In genomic region chr2:219737270-219737691, GRCh38 we compare ENCODE assay signal across 9 cellular contexts.
DNase-seq lines count a peak whose midpoint lies in the region; ATAC-seq, FAIRE-seq and TF ChIP-seq lines count a peak whose summit lies in the region.
"Had no signal": no experiment of that assay in that cellular context is flagged by ENCODE, and none has a peak within 500 bp of the region (broad histone marks: within the 10 kb centered on the region; RNA-seq: fewer than 3 reads in every experiment).

No MANE protein-coding gene starts in this region.

- H3K9me3 ChIP-seq in RWPE2 (ENCODE audit: severe bottlenecking) (no peaks in the 10 kb centered on the region), ascending aorta (no peaks in the 10 kb centered on the region)

- no peaks in the 10 kb centered on the region for H3K36me3 ChIP-seq in RWPE2 (ENCODE audit: low read depth)
- no peaks in the 10 kb centered on the region for H3K36me3 ChIP-seq in ascending aorta

- peak; percentile 13 for FAIRE-seq in urothelium cell line (lab: Jason Lieb, UNC)

- ATAC-seq in RWPE2 (ENCODE audit: low read depth) (peak; percentile 68), Right ventricle myocardium superior (ENCODE audit: poor library complexity) (peak; percentile 87)
- ATAC-seq: effector memory CD8-positive, alpha-beta T cell had no signal

- H3K4me1 ChIP-seq in RWPE2 (ENCODE audit: insufficient read depth, poor library complexity, severe bottlenecking) (peaks cover 10% of the 10 kb centered on the region), ascending aorta (no peaks in the 10 kb centered on the region)

- no peak overlapping the region for H3K4me3 ChIP-seq in RWPE2 (ENCODE audit: severe bottlenecking)
- no peak overlapping the region for H3K4me3 ChIP-seq in ascending aorta

- DNase-seq in NCI-H524 (lab: John Stamatoyannopoulos, UW) (peak; percentile 58 to 77), NCI-H524 treated with DMSO at 0.1 percent for 48 hours (lab: John Stamatoyannopoulos, UW) (no peak), RWPE2 (ENCODE audit: low spot score) (no peak), Right ventricle myocardium superior (no peak), urothelium cell line (ENCODE audit: low spot score) (no peak), NCI-H774 (lab: John Stamatoyannopoulos, UW) (no peak), ascending aorta (ENCODE audit: low spot score in 2 of 2) (no peak)
- no peak for DNase-seq in effector CD8-positive, alpha-beta T cell (lab: John Stamatoyannopoulos, UW)
- DNase-seq: effector memory CD8-positive, alpha-beta T cell had no signal

- H3K27me3 ChIP-seq in RWPE2 (ENCODE audit: insufficient read depth, poor library complexity, severe bottlenecking) = no peaks in the 10 kb centered on the region
- no peaks in the 10 kb centered on the region for H3K27me3 ChIP-seq in ascending aorta

- intact Hi-C loops in Right ventricle myocardium superior (cut with DNase I) = loop anchor here (5.0 kb wide), 2 partner anchors 100 to 1835 kb away; partner anchors contain the start of gene EPHA4
- intact Hi-C loops in ascending aorta (cut with DNase I) = loop anchor here (10.0 kb wide), 2 partner anchors 948 to 1838 kb away; partner anchors contain the start of gene EPHA4

- TF ChIP-seq CTCF in RWPE2 (IDR thresholded peaks at IDR 0.05; ENCODE audit: poor library complexity, severe bottlenecking) (peak; percentile 36), ascending aorta (IDR thresholded peaks at IDR 0.05) (peak in 1 of 3 experiments; percentile 27)

- H3K27ac ChIP-seq in RWPE2 (ENCODE audit: poor library complexity, severe bottlenecking) = no peak overlapping the region
- no peak overlapping the region for H3K27ac ChIP-seq in ascending aorta

Comparison
In these comparisons a context has a peak if more than half of its experiments do, and no peak if none do; other contexts are left out.
1. DNase-seq: peak in NCI-H524 (2 of 2); none in NCI-H524 treated with DMSO at 0.1 percent for 48 hours (single experiment), RWPE2 (single experiment), Right ventricle myocardium superior (single experiment), urothelium cell line (single experiment), NCI-H774 (single experiment), effector CD8-positive, alpha-beta T cell (single experiment) and ascending aorta (0 of 2).